Comparison of ENCODE assay signal across 2 cellular contexts in the genomic region with DNA sequence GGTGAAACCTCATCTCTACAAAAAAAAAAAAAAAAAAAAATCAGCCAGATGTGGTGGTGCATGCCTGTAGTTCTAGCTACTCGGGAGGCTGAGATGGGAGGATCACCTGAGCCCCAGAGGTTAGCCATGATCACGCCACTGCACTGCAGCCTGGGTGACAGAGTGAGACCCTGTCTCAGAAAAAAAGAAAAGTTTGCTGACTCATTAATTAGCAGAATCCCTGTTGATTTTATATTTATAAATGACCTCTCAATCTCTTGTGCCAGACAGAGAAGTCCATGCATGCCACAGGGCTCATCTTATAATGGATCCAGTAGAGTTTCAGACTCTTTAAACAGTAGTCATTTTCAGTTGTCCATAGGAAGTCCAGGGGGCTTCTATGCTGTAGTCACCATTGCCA.
A peak's percentile ranks its signal among the peaks of the same experiment; 100 is the strongest.
TF ChIP-seq lines count a peak whose summit lies in the region.

No MANE protein-coding gene starts in this region.

TF ChIP-seq in HepG2, 621 proteins besides CTCF, POLR2A, EP300 and RAD21:
- TF ChIP-seq ZNF549 (CRISPR knock-in tag; IDR thresholded peaks at IDR 0.05): no peak
- TF ChIP-seq MAFK (conservative IDR thresholded peaks at IDR 0.05 in 1 of 2, IDR thresholded peaks at IDR 0.05 in 1 of 2; ENCODE audit: low read length in 2 of 2): peak; percentile 1 to 55; a peak in 2 of 4 replicates

TF ChIP-seq in K562, 482 proteins besides CTCF, POLR2A, EP300 and RAD21:
- peak; percentile 31; the same call in 1 of the 2 replicates for TF ChIP-seq C11orf30 (IDR thresholded peaks at IDR 0.05; ENCODE audit: low read depth)
- TF ChIP-seq MAFG (tag; conservative IDR thresholded peaks at IDR 0.05): 0 out of 2 replicates have a peak, but pooled peaks have one; percentile 29
- no peak for TF ChIP-seq CBFB (CRISPR knock-in tag; IDR thresholded peaks at IDR 0.05)
- TF ChIP-seq, protein P1, sequence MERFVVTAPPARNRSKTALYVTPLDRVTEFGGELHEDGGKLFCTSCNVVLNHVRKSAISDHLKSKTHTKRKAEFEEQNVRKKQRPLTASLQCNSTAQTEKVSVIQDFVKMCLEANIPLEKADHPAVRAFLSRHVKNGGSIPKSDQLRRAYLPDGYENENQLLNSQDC (CRISPR knock-in tag; IDR thresholded peaks at IDR 0.05): no peak
- TF ChIP-seq ZNF316 (IDR thresholded peaks at IDR 0.05): peak; percentile 50
